11 cellular contexts compared by ENCODE assay signal in the genomic region with DNA sequence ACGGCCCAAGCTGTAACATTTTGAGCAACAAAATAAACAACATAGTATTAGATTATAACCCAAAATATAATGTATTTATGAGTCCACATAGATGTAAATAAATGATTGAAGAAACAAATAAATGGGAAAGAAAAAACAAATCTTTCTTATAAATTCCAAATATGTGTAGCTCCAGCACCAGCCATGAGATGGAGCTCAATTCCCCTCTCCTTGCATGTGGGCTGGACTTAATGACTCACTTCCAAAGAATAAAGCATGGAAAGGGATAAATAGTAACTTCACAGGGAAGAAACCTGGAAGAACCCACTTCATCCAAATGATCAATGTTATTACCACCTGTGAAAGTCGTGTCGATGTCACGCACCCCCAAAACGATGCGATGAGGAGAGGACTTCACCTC.
DNase-seq lines count a peak whose midpoint lies in the region; ATAC-seq and TF ChIP-seq lines count a peak whose summit lies in the region.
"Had no signal": no experiment of that assay in that cellular context is flagged by ENCODE, and none has a peak within 500 bp of the region (broad histone marks: within the 10 kb centered on the region; RNA-seq: fewer than 3 reads in every experiment).

No MANE protein-coding gene starts in this region.

- no peaks in the 10 kb centered on the region for H3K4me1 ChIP-seq in prostate gland (replicated peaks)

- TF ChIP-seq CTCF in HFFc6 (IDR thresholded peaks at IDR 0.05) (peak; percentile 78), WI38 (IDR thresholded peaks at IDR 0.05; ENCODE audit: low read depth, low read length) (peak; percentile 39), prostate gland (IDR thresholded peaks at IDR 0.05) (no peak)

- in situ Hi-C loops in ACHN (cut with HindIII; ENCODE audit: low pct_ligation_motif_present, low pct_unique_long_range_greater_than_20kb, low sequenced_read_pairs) = no loop called here

- H3K4me3 ChIP-seq in WI38 (ENCODE audit: low read depth, low read length) (no peak overlapping the region), prostate gland (no peak overlapping the region)

- no peak overlapping the region for H3K27ac Mint-ChIP-seq in HFFc6
- H3K27ac Mint-ChIP-seq: memory B cell had no signal

- H3K27me3 ChIP-seq in prostate gland (replicated peaks; ENCODE audit: insufficient read depth) = no peaks in the 10 kb centered on the region

- no peak overlapping the region for H3K4me3 Mint-ChIP-seq in HFFc6
- H3K4me3 Mint-ChIP-seq: memory B cell had no signal

- H3K4me1 Mint-ChIP-seq in HFFc6 (ENCODE audit: low read depth) = peaks cover 24% of the 10 kb centered on the region

- 95% methylated on average over 6 of the region's 6 CpGs for WGBS in prostate gland

- DNase-seq in ACHN (peak; percentile 63), HFFc6 (peak; percentile 55), glomerular visceral epithelial cell (ENCODE audit: extremely low spot score) (peak; percentile 38), prostate gland (ENCODE audit: low spot score) (no peak), NCI-H774 (lab: John Stamatoyannopoulos, UW) (no peak), NCI-H1105 (lab: John Stamatoyannopoulos, UW) (no peak)
- DNase-seq: central memory CD4-positive, alpha-beta T cell; stimulated activated CD4-positive, alpha-beta T cell treated with anti-CD3 and anti-CD28 coated beads, Interleukin-4, amount 100 ng/mL, for 24 hours had no signal

- H3K27ac ChIP-seq in prostate gland = no peak overlapping the region

- H3K9me3 ChIP-seq in prostate gland = no peaks in the 10 kb centered on the region

- H3K36me3 ChIP-seq in prostate gland = no peaks in the 10 kb centered on the region

- H3K27me3 Mint-ChIP-seq in HFFc6 (ENCODE audit: insufficient read depth) = peaks cover 16% of the 10 kb centered on the region

- ATAC-seq in HG03342 (IDR thresholded peaks at IDR 0.05; ENCODE audit: unreplicated experiment) = no peak

- H3K36me3 Mint-ChIP-seq in HFFc6 (ENCODE audit: low read depth) = no peaks in the 10 kb centered on the region
- H3K36me3 Mint-ChIP-seq: memory B cell had no signal

- intact Hi-C loops in prostate gland (cut with DNase I) = no loop called here

- H3K9me3 Mint-ChIP-seq in HFFc6 = no peaks in the 10 kb centered on the region
- H3K9me3 Mint-ChIP-seq: memory B cell had no signal

- no peak for TF ChIP-seq POLR2A in prostate gland (IDR thresholded peaks at IDR 0.05)

Comparison
In these comparisons a context has a peak if more than half of its experiments do, and no peak if none do; other contexts are left out.
1. DNase-seq: peak in ACHN (single experiment), HFFc6 (single experiment) and glomerular visceral epithelial cell (single experiment); none in prostate gland (single experiment), NCI-H774 (single experiment) and NCI-H1105 (single experiment).
2. CTCF ChIP-seq: peak in HFFc6 (single experiment) and WI38 (single experiment); none in prostate gland (0 of 4).